1 cellular context compared by ENCODE assay signal in the genomic region with DNA sequence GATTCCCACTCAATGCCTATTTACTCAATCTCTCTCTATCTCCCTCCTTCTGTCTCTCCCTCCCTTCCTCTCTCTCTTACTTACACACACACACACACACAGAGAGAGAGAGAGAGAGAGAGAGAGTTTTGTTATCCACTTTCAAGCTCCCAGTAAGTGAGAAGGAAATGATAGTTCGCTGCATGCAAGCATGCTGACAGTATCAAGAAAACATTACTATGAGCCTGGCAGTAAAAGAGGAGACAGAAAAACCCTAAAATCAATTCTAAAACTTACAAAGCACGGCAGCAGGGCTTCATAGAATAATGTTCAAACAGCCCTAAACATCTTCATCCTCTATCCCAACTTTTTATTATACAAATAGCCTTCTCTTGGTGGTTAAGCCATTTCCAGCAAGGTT.
TF ChIP-seq lines count a peak whose summit lies in the region.

No MANE protein-coding gene starts in this region.

TF ChIP-seq in HepG2, 621 proteins besides CTCF, POLR2A, EP300 and RAD21 (continued from another document):
- TF ChIP-seq, protein P1, sequence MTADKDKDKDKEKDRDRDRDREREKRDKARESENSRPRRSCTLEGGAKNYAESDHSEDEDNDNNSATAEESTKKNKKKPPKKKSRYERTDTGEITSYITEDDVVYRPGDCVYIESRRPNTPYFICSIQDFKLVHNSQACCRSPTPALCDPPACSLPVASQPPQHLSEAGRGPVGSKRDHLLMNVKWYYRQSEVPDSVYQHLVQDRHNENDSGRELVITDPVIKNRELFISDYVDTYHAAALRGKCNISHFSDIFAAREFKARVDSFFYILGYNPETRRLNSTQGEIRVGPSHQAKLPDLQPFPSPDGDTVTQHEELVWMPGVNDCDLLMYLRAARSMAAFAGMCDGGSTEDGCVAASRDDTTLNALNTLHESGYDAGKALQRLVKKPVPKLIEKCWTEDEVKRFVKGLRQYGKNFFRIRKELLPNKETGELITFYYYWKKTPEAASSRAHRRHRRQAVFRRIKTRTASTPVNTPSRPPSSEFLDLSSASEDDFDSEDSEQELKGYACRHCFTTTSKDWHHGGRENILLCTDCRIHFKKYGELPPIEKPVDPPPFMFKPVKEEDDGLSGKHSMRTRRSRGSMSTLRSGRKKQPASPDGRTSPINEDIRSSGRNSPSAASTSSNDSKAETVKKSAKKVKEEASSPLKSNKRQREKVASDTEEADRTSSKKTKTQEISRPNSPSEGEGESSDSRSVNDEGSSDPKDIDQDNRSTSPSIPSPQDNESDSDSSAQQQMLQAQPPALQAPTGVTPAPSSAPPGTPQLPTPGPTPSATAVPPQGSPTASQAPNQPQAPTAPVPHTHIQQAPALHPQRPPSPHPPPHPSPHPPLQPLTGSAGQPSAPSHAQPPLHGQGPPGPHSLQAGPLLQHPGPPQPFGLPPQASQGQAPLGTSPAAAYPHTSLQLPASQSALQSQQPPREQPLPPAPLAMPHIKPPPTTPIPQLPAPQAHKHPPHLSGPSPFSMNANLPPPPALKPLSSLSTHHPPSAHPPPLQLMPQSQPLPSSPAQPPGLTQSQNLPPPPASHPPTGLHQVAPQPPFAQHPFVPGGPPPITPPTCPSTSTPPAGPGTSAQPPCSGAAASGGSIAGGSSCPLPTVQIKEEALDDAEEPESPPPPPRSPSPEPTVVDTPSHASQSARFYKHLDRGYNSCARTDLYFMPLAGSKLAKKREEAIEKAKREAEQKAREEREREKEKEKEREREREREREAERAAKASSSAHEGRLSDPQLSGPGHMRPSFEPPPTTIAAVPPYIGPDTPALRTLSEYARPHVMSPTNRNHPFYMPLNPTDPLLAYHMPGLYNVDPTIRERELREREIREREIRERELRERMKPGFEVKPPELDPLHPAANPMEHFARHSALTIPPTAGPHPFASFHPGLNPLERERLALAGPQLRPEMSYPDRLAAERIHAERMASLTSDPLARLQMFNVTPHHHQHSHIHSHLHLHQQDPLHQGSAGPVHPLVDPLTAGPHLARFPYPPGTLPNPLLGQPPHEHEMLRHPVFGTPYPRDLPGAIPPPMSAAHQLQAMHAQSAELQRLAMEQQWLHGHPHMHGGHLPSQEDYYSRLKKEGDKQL (CRISPR knock-in tag; IDR thresholded peaks at IDR 0.05; ENCODE audit: low read depth), result no peak
- TF ChIP-seq, protein P2, sequence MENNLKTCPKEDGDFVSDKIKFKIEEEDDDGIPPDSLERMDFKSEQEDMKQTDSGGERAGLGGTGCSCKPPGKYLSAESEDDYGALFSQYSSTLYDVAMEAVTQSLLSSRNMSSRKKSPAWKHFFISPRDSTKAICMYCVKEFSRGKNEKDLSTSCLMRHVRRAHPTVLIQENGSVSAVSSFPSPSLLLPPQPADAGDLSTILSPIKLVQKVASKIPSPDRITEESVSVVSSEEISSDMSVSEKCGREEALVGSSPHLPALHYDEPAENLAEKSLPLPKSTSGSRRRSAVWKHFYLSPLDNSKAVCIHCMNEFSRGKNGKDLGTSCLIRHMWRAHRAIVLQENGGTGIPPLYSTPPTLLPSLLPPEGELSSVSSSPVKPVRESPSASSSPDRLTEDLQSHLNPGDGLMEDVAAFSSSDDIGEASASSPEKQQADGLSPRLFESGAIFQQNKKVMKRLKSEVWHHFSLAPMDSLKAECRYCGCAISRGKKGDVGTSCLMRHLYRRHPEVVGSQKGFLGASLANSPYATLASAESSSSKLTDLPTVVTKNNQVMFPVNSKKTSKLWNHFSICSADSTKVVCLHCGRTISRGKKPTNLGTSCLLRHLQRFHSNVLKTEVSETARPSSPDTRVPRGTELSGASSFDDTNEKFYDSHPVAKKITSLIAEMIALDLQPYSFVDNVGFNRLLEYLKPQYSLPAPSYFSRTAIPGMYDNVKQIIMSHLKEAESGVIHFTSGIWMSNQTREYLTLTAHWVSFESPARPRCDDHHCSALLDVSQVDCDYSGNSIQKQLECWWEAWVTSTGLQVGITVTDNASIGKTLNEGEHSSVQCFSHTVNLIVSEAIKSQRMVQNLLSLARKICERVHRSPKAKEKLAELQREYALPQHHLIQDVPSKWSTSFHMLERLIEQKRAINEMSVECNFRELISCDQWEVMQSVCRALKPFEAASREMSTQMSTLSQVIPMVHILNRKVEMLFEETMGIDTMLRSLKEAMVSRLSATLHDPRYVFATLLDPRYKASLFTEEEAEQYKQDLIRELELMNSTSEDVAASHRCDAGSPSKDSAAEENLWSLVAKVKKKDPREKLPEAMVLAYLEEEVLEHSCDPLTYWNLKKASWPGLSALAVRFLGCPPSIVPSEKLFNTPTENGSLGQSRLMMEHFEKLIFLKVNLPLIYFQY (CRISPR knock-in tag; IDR thresholded peaks at IDR 0.05; ENCODE audit: borderline replicate concordance), result no peak
- no peak for TF ChIP-seq ZNF124 (CRISPR knock-in tag; IDR thresholded peaks at IDR 0.05)
- TF ChIP-seq, protein P3, sequence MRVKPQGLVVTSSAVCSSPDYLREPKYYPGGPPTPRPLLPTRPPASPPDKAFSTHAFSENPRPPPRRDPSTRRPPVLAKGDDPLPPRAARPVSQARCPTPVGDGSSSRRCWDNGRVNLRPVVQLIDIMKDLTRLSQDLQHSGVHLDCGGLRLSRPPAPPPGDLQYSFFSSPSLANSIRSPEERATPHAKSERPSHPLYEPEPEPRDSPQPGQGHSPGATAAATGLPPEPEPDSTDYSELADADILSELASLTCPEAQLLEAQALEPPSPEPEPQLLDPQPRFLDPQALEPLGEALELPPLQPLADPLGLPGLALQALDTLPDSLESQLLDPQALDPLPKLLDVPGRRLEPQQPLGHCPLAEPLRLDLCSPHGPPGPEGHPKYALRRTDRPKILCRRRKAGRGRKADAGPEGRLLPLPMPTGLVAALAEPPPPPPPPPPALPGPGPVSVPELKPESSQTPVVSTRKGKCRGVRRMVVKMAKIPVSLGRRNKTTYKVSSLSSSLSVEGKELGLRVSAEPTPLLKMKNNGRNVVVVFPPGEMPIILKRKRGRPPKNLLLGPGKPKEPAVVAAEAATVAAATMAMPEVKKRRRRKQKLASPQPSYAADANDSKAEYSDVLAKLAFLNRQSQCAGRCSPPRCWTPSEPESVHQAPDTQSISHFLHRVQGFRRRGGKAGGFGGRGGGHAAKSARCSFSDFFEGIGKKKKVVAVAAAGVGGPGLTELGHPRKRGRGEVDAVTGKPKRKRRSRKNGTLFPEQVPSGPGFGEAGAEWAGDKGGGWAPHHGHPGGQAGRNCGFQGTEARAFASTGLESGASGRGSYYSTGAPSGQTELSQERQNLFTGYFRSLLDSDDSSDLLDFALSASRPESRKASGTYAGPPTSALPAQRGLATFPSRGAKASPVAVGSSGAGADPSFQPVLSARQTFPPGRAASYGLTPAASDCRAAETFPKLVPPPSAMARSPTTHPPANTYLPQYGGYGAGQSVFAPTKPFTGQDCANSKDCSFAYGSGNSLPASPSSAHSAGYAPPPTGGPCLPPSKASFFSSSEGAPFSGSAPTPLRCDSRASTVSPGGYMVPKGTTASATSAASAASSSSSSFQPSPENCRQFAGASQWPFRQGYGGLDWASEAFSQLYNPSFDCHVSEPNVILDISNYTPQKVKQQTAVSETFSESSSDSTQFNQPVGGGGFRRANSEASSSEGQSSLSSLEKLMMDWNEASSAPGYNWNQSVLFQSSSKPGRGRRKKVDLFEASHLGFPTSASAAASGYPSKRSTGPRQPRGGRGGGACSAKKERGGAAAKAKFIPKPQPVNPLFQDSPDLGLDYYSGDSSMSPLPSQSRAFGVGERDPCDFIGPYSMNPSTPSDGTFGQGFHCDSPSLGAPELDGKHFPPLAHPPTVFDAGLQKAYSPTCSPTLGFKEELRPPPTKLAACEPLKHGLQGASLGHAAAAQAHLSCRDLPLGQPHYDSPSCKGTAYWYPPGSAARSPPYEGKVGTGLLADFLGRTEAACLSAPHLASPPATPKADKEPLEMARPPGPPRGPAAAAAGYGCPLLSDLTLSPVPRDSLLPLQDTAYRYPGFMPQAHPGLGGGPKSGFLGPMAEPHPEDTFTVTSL (CRISPR knock-in tag; IDR thresholded peaks at IDR 0.05; ENCODE audit: borderline replicate concordance), result no peak
- no peak for TF ChIP-seq HHEX (CRISPR knock-in tag; IDR thresholded peaks at IDR 0.05)
- no peak for TF ChIP-seq KDM4B (CRISPR knock-in tag; IDR thresholded peaks at IDR 0.05)
- no peak for TF ChIP-seq SNAPC2 (CRISPR knock-in tag; IDR thresholded peaks at IDR 0.05)
- no peak for TF ChIP-seq ZNF816 (CRISPR knock-in tag; IDR thresholded peaks at IDR 0.05; ENCODE audit: borderline replicate concordance)
- no peak for TF ChIP-seq TGIF2 (CRISPR knock-in tag; IDR thresholded peaks at IDR 0.05)
- TF ChIP-seq MXD4 (CRISPR knock-in tag; IDR thresholded peaks at IDR 0.05), result no peak
